8 cellular contexts compared by ENCODE assay signal in the genomic region with DNA sequence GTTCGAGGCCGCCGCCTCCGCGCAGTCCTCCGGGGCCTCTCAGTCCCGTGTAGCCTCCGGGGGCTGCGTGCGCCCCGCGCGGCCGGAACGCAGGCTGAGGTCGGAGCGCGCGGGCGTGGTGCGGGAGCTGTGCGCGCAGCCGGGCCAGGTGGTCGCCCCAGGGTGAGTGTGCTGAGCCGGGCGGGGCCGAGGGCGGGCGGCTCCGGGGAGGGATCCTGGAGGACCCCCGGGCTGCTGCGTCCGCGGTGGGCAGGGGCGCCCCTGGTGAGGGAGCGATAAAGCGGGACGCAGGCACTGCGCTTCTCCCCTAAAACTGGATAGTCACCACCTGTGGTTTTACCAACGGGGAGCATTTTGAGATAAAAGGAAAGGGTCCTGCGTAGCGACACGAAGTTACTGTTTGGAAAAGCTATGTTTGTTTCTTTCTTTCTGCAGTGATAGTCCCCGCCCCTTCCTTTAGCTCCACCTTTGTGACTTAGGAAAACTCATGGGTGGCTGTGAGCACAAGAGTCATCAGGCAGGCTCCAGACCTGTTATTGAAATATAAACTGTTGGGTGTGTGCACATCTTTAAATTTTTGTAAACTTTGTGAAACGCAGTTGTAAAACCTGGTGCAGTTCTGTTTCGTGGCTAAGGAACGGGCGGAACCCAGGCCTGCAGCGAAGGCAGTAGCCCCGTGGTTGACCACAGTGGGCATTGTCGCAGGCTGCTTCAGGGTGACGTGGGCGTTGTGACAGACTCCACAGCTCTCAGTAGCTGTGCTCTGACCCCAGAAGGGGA. TPM values are rescaled to one million over a fixed set of nuclear protein-coding genes. Genes with fewer than 3 reads are reported as not detected.
DNase-seq lines count a peak whose midpoint lies in the region; ATAC-seq and TF ChIP-seq lines count a peak whose summit lies in the region.

No MANE protein-coding gene starts in this region.

- H3K4me1 Mint-ChIP-seq in CD4-positive, alpha-beta memory T cell = peaks cover 48 to 74% (median 64%) of the 10 kb centered on the region in 4 donors

- H3K4me3 ChIP-seq in CD4-positive, alpha-beta memory T cell (ENCODE audit: low read length in 2 of 2) = peak overlapping the region; percentile 67 to 88
- peak overlapping the region; percentile 70 to 93 for H3K4me3 ChIP-seq in mucosa of rectum (ENCODE audit: low read length in 2 of 2)
- peak overlapping the region; percentile 64 to 100 (median 78) for H3K4me3 ChIP-seq in tibial nerve

- TF ChIP-seq EP300 in tibial nerve (IDR thresholded peaks at IDR 0.05) = no peak

- no peaks in the 10 kb centered on the region for H3K27me3 Mint-ChIP-seq in CD4-positive, alpha-beta memory T cell

- CTCF ChIA-PET in CD4-positive, alpha-beta memory T cell (lab: Charles Lee; ENCODE audit: partially characterized antibody) = no interaction called here

- H3K36me3 Mint-ChIP-seq in CD4-positive, alpha-beta memory T cell = peaks cover 13 to 33% of the 10 kb centered on the region in 2 donors

- 5% methylated on average over 42 to 45 of the region's 54 CpGs for WGBS in tibial nerve, 2 donors

- H3K4me3 Mint-ChIP-seq in CD4-positive, alpha-beta memory T cell = peak overlapping the region; percentile 89 to 93 (median 91)

- peak overlapping the region; percentile 98 for H3K27ac ChIP-seq in CD4-positive, alpha-beta memory T cell (ENCODE audit: low read depth, low read length)
- H3K27ac ChIP-seq in VCaP (peak overlapping the region; percentile 93), mucosa of rectum (ENCODE audit: low read depth in 2 of 2, low read length in 2 of 2) (peak overlapping the region; percentile 96 to 97), tibial nerve (peak overlapping the region; percentile 40 to 99 (median 97))

- H3K9me3 Mint-ChIP-seq in CD4-positive, alpha-beta memory T cell = peaks cover 0 to 2% (median 0%) of the 10 kb centered on the region in 8 donors

- peak overlapping the region; percentile 89 to 92 for H3K9ac ChIP-seq in mucosa of rectum (ENCODE audit: low read depth in 1 of 2, low read length in 2 of 2)

- intact Hi-C loops in CD4-positive, alpha-beta memory T cell (cut with micrococcal nuclease) = no loop called here

- DNase-seq in CD4-positive, alpha-beta memory T cell = peak; percentile 37 to 69 (median 53)
- DNase-seq in KBM-7 (peak; percentile 63), ecto neural progenitor cell (ENCODE audit: low spot score) (peak; percentile 62), tibial nerve (ENCODE audit: low spot score in 2 of 2) (peak in 1 of 2 donors; percentile 36), middle frontal gyrus (ENCODE audit: extremely low spot score, low spot score) (no peak)

- H3K27ac Mint-ChIP-seq in CD4-positive, alpha-beta memory T cell = peak overlapping the region; percentile 79 to 97 (median 94)

- TF ChIP-seq CTCF in VCaP (conservative IDR thresholded peaks at IDR 0.05) = 0 out of 2 replicates have a peak, but pooled peaks have one; percentile 16
- no peak for TF ChIP-seq CTCF in tibial nerve (IDR thresholded peaks at IDR 0.05)

- POLR2A ChIA-PET in CD4-positive, alpha-beta memory T cell (lab: Charles Lee; ENCODE audit: partially characterized antibody) = interaction anchor here (0.7 to 2.2 kb wide), 4 partner anchors 157 to 612 kb away, joined by 3 to 9 read pairs (median 4); a partner anchor contains a TSS

- in situ Hi-C loops in KBM-7 (cut with MboI; ENCODE audit: low pct_unique_long_range_greater_than_20kb, low sequenced_read_pairs) = no loop called here

- ATAC-seq in GM21360 (IDR thresholded peaks at IDR 0.05; ENCODE audit: unreplicated experiment) = peak; percentile 7

- no peaks in the 10 kb centered on the region for H3K9me3 ChIP-seq in CD4-positive, alpha-beta memory T cell (ENCODE audit: control insufficient read depth in 1 of 2, low read length in 2 of 2)
- H3K9me3 ChIP-seq in mucosa of rectum (ENCODE audit: control insufficient read depth in 2 of 2, low read length in 2 of 2) = no peaks in the 10 kb centered on the region
- no peaks in the 10 kb centered on the region for H3K9me3 ChIP-seq in tibial nerve

- H3K4me1 ChIP-seq in CD4-positive, alpha-beta memory T cell (ENCODE audit: insufficient read depth, low read length) = peaks cover 63% of the 10 kb centered on the region
- H3K4me1 ChIP-seq in mucosa of rectum (ENCODE audit: control insufficient read depth in 2 of 2, insufficient read depth in 2 of 2, low read length in 2 of 2) = peaks cover 26 to 34% of the 10 kb centered on the region in 2 donors
- peaks cover 0 to 52% (median 23%) of the 10 kb centered on the region in 4 donors for H3K4me1 ChIP-seq in tibial nerve

- H3K27me3 ChIP-seq in CD4-positive, alpha-beta memory T cell (ENCODE audit: insufficient read depth, low read length) = no peaks in the 10 kb centered on the region
- H3K27me3 ChIP-seq in mucosa of rectum (ENCODE audit: control insufficient read depth in 2 of 2, insufficient read depth in 2 of 2, low read length in 2 of 2) (no peaks in the 10 kb centered on the region), tibial nerve (no peaks in the 10 kb centered on the region)

- peaks cover 4% of the 10 kb centered on the region for H3K36me3 ChIP-seq in CD4-positive, alpha-beta memory T cell (ENCODE audit: insufficient read depth, low read length)
- H3K36me3 ChIP-seq in mucosa of rectum (ENCODE audit: control insufficient read depth in 2 of 2, insufficient read depth in 2 of 2, low read length in 2 of 2) (peaks cover 8 to 11% of the 10 kb centered on the region in 2 donors), tibial nerve (peaks cover 0 to 17% (median 0%) of the 10 kb centered on the region in 3 donors)

- TF ChIP-seq POLR2A in tibial nerve (IDR thresholded peaks at IDR 0.05) = no peak

RNA-seq across cellular contexts. Expression of a gene that starts 0.7 kb away (rescaled TPM):
- total RNA-seq in CD4-positive, alpha-beta memory T cell = 10 to 100 TPM; 42.6 to 44.5 TPM
- 10 to 100 TPM in 1 of 2 donors, 1 to 10 TPM in 1; 8.5 to 30.2 TPM for polyA plus RNA-seq in CD4-positive, alpha-beta memory T cell
- 10 to 100 TPM; 18.1 to 40.5 (median 25.7) TPM for total RNA-seq in tibial nerve
